In genomic region chr4:38160487-38161207, GRCh38 we compare ENCODE assay signal across 8 cellular contexts.
DNase-seq lines count a peak whose midpoint lies in the region; ATAC-seq and TF ChIP-seq lines count a peak whose summit lies in the region.

No MANE protein-coding gene starts in this region.

- H3K27ac ChIP-seq in HUES48 (ENCODE audit: low read depth, low read length) (peak overlapping the region; percentile 84), SK-N-SH (ENCODE audit: low read depth in 2 of 2, low read length in 1 of 2) (peak overlapping the region in 1 of 2 experiments; percentile 97; a peak in 2 of 4 replicates)

- H3K4me2 ChIP-seq in SK-N-SH = peak overlapping the region; percentile 16; the same call in 1 of the 2 replicates

- H3K27me3 ChIP-seq in HUES48 (ENCODE audit: control insufficient read depth, insufficient read depth, low read length) = no peaks in the 10 kb centered on the region
- H3K27me3 ChIP-seq in SK-N-SH (ENCODE audit: insufficient read depth) = no peaks in the 10 kb centered on the region

- H2AFZ ChIP-seq in SK-N-SH (ENCODE audit: low read depth) = peak overlapping the region; percentile 52; the same call in 1 of the 2 replicates

- H3K9ac ChIP-seq in HUES48 (ENCODE audit: low read depth, low read length) = no peak overlapping the region
- H3K9ac ChIP-seq in SK-N-SH = peak overlapping the region; percentile 69

- H4K20me1 ChIP-seq in SK-N-SH (ENCODE audit: insufficient read depth) = no peaks in the 10 kb centered on the region

- DNase-seq in GM04503 (ENCODE audit: low read depth) = peak; percentile 98
- no peak for DNase-seq in SK-N-SH
- DNase-seq in brain pericyte (ENCODE audit: low read depth, low spot score) = peak; percentile 87
- DNase-seq in left lobe of liver (ENCODE audit: low spot score) = no peak
- peak; percentile 97 for DNase-seq in stromal cell of bone marrow (ENCODE audit: low read depth)
- DNase-seq in cortex of kidney (lab: John Stamatoyannopoulos, UW) = no peak

- peaks cover 25% of the 10 kb centered on the region for H3F3A ChIP-seq in SK-N-SH (replicated peaks; ENCODE audit: insufficient read depth)

- CTCF ChIA-PET in SK-N-SH (lab: Yijun Ruan, JAX) = interaction anchor here (1.1 to 1.5 kb wide), 5 partner anchors 8 to 622 kb away, joined by 3 to 9 read pairs (median 3); partner anchors contain the start of gene TLR10

- H3K9me2 ChIP-seq in SK-N-SH = no peaks in the 10 kb centered on the region

- no peak for TF ChIP-seq CTCF in SK-N-SH (IDR thresholded peaks at IDR 0.05)

- no peaks in the 10 kb centered on the region for H3K79me2 ChIP-seq in SK-N-SH (ENCODE audit: insufficient read depth)

- WGBS in SK-N-SH (ENCODE audit: low lambda C conversion rate) = 26% methylated on average over 3 of the region's 3 CpGs

- H3K4me3 ChIP-seq in HUES48 (ENCODE audit: low read depth, low read length) (no peak overlapping the region), SK-N-SH (ENCODE audit: low read depth in 2 of 2, low read length in 1 of 2) (no peak overlapping the region)

- no peak for TF ChIP-seq EP300 in SK-N-SH (IDR thresholded peaks at IDR 0.05; ENCODE audit: borderline replicate concordance in 1 of 2, low read depth in 1 of 2, low read length in 1 of 2)

- ATAC-seq in GM21717 (IDR thresholded peaks at IDR 0.05; ENCODE audit: unreplicated experiment) = peak; percentile 91
- peak; percentile 40 for ATAC-seq in left lobe of liver

- H3K9me3 ChIP-seq in HUES48 (ENCODE audit: control insufficient read depth, insufficient read depth, low read length) (no peaks in the 10 kb centered on the region), SK-N-SH (no peaks in the 10 kb centered on the region)

- TF ChIP-seq RAD21 in SK-N-SH (IDR thresholded peaks at IDR 0.05; ENCODE audit: low read length) = no peak

- H3K4me1 ChIP-seq in HUES48 (ENCODE audit: control insufficient read depth, insufficient read depth, low read length) = peaks cover 5% of the 10 kb centered on the region
- peaks cover 6 to 34% of the 10 kb centered on the region in 2 experiments for H3K4me1 ChIP-seq in SK-N-SH (ENCODE audit: control insufficient read depth in 1 of 2, insufficient read depth in 2 of 2, low read depth in 1 of 2, low read length in 1 of 2)

- POLR2A ChIA-PET in SK-N-SH (lab: Yijun Ruan, JAX) = no interaction called here

- H3K36me3 ChIP-seq in HUES48 (ENCODE audit: control insufficient read depth, insufficient read depth, low read length) = no peaks in the 10 kb centered on the region
- no peaks in the 10 kb centered on the region for H3K36me3 ChIP-seq in SK-N-SH (replicated peaks in 1 of 2; ENCODE audit: control insufficient read depth in 1 of 2, insufficient read depth in 2 of 2, low read length in 1 of 2)

TF ChIP-seq in SK-N-SH, 30 proteins besides CTCF, POLR2A, EP300 and RAD21:
- no peak for TF ChIP-seq RXRA (IDR thresholded peaks at IDR 0.05; ENCODE audit: borderline replicate concordance, low read depth)
- TF ChIP-seq, protein P1, sequence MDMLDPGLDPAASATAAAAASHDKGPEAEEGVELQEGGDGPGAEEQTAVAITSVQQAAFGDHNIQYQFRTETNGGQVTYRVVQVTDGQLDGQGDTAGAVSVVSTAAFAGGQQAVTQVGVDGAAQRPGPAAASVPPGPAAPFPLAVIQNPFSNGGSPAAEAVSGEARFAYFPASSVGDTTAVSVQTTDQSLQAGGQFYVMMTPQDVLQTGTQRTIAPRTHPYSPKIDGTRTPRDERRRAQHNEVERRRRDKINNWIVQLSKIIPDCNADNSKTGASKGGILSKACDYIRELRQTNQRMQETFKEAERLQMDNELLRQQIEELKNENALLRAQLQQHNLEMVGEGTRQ (IDR thresholded peaks at IDR 0.05; ENCODE audit: borderline replicate concordance, low read depth, low read length) = 0 out of 2 replicates have a peak, but pooled peaks have one; percentile 15
- no peak for TF ChIP-seq IRF3 (IDR thresholded peaks at IDR 0.05; ENCODE audit: low read depth, low read length)
- no peak for TF ChIP-seq TAF1 (IDR thresholded peaks at IDR 0.05; ENCODE audit: borderline replicate concordance, low read depth, low read length)
- TF ChIP-seq JUND (IDR thresholded peaks at IDR 0.05) = peak; percentile 27; the same call in 1 of the 2 replicates
- TF ChIP-seq, protein P2, sequence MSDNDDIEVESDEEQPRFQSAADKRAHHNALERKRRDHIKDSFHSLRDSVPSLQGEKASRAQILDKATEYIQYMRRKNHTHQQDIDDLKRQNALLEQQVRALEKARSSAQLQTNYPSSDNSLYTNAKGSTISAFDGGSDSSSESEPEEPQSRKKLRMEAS (IDR thresholded peaks at IDR 0.05; ENCODE audit: low read depth) = peak; percentile 95
- TF ChIP-seq TCF12 (IDR thresholded peaks at IDR 0.05) = peak; percentile 85; the same call in 1 of the 2 replicates
- no peak for TF ChIP-seq SMC3 (IDR thresholded peaks at IDR 0.05; ENCODE audit: low read depth, low read length)
- TF ChIP-seq, protein P3, sequence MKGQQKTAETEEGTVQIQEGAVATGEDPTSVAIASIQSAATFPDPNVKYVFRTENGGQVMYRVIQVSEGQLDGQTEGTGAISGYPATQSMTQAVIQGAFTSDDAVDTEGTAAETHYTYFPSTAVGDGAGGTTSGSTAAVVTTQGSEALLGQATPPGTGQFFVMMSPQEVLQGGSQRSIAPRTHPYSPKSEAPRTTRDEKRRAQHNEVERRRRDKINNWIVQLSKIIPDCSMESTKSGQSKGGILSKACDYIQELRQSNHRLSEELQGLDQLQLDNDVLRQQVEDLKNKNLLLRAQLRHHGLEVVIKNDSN (IDR thresholded peaks at IDR 0.05; ENCODE audit: borderline replicate concordance, low read depth) = peak; percentile 89
- TF ChIP-seq YY1 (IDR thresholded peaks at IDR 0.05; ENCODE audit: low read depth) = no peak
- no peak for TF ChIP-seq GABPA (IDR thresholded peaks at IDR 0.05; ENCODE audit: low read depth)
- TF ChIP-seq FOSL2 (IDR thresholded peaks at IDR 0.05; ENCODE audit: borderline replicate concordance, low read depth) = peak; percentile 34; the same call in 1 of the 2 replicates
- TF ChIP-seq ELF1 (IDR thresholded peaks at IDR 0.05) = peak; percentile 25; the same call in 1 of the 2 replicates
- TF ChIP-seq, protein P4, sequence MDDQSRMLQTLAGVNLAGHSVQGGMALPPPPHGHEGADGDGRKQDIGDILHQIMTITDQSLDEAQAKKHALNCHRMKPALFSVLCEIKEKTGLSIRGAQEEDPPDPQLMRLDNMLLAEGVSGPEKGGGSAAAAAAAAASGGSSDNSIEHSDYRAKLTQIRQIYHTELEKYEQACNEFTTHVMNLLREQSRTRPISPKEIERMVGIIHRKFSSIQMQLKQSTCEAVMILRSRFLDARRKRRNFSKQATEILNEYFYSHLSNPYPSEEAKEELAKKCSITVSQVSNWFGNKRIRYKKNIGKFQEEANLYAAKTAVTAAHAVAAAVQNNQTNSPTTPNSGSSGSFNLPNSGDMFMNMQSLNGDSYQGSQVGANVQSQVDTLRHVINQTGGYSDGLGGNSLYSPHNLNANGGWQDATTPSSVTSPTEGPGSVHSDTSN (IDR thresholded peaks at IDR 0.05) = peak; percentile 56

Comparison
In these comparisons a context has a peak if more than half of its experiments do, and no peak if none do; other contexts are left out.
1. DNase-seq: peak in GM04503 (single experiment), brain pericyte (single experiment) and stromal cell of bone marrow (single experiment); none in SK-N-SH (single experiment), left lobe of liver (single experiment) and cortex of kidney (single experiment).